ENCODE assay signal across 8 cellular contexts in genomic region chr17:17497065-17497844, GRCh38. TPM values are rescaled to one million over a fixed set of nuclear protein-coding genes. Genes with fewer than 3 reads are reported as not detected.
DNase-seq lines count a peak whose midpoint lies in the region; ATAC-seq and TF ChIP-seq lines count a peak whose summit lies in the region.

No MANE protein-coding gene starts in this region.

- H3K4me1 Mint-ChIP-seq in immature natural killer cell = peaks cover 9 to 13% of the 10 kb centered on the region in 2 donors

- H3K27ac Mint-ChIP-seq in immature natural killer cell = no peak overlapping the region

- peak; percentile 7; the same call in 1 of the 3 replicates for ATAC-seq in SK-N-SH treated with all-trans-retinoic acid at 6 μM for 48 hours
- no peak for ATAC-seq in HG02938 (IDR thresholded peaks at IDR 0.05; ENCODE audit: unreplicated experiment)
- ATAC-seq in HG02973 (IDR thresholded peaks at IDR 0.05; ENCODE audit: unreplicated experiment) = no peak

- peaks cover 3 to 8% (median 5%) of the 10 kb centered on the region in 3 donors for H3K36me3 Mint-ChIP-seq in immature natural killer cell

- no peaks in the 10 kb centered on the region for H3K9me3 Mint-ChIP-seq in immature natural killer cell

- DNase-seq in NCI-H1105 (lab: John Stamatoyannopoulos, UW) = peak; percentile 44
- no peak for DNase-seq in NCI-H1105 treated with DMSO at 0.1 percent for 48 hours (lab: John Stamatoyannopoulos, UW)
- no peak for DNase-seq in immature natural killer cell
- no peak for DNase-seq in substantia nigra (lab: John Stamatoyannopoulos, UW)
- DNase-seq in DMS 273 treated with DMSO at 0.1 percent for 48 hours (lab: John Stamatoyannopoulos, UW) = no peak

- H3K27me3 Mint-ChIP-seq in immature natural killer cell (ENCODE audit: low read depth in 3 of 3) = peaks cover 3 to 7% (median 5%) of the 10 kb centered on the region in 3 donors

- H3K27ac ChIP-seq in substantia nigra (ENCODE audit: low read depth, low read length, poor library complexity, severe bottlenecking) = peak overlapping the region; percentile 71

- H3K4me3 Mint-ChIP-seq in immature natural killer cell = peak overlapping the region; percentile 33 to 67 (median 45)

TF ChIP-seq in SK-N-SH treated with all-trans-retinoic acid at 6 μM for 48 hours, 23 proteins besides CTCF, POLR2A, EP300 and RAD21:
- TF ChIP-seq TSHZ2 (CRISPR knock-in tag; IDR thresholded peaks at IDR 0.05) (no peak), POU6F1 (CRISPR knock-in tag; IDR thresholded peaks at IDR 0.05; ENCODE audit: borderline replicate concordance, low read depth) (no peak), CSDC2 (CRISPR knock-in tag; IDR thresholded peaks at IDR 0.05) (no peak), ZNF8 (CRISPR knock-in tag; IDR thresholded peaks at IDR 0.05) (no peak), TCF4 (CRISPR knock-in tag; IDR thresholded peaks at IDR 0.05; ENCODE audit: borderline replicate concordance) (no peak), ZNF70 (CRISPR knock-in tag; IDR thresholded peaks at IDR 0.05) (no peak), ISL1 (CRISPR knock-in tag; IDR thresholded peaks at IDR 0.05) (no peak), SNAI2 (CRISPR knock-in tag; IDR thresholded peaks at IDR 0.05) (no peak), RARB (CRISPR knock-in tag; IDR thresholded peaks at IDR 0.05) (no peak), PATZ1 (CRISPR knock-in tag; IDR thresholded peaks at IDR 0.05; ENCODE audit: borderline replicate concordance) (no peak), ZNF565 (CRISPR knock-in tag; conservative IDR thresholded peaks at IDR 0.05; ENCODE audit: low read depth) (no peak), CREB5 (CRISPR knock-in tag; IDR thresholded peaks at IDR 0.05; ENCODE audit: low read depth) (no peak), OSR1 (CRISPR knock-in tag; IDR thresholded peaks at IDR 0.05) (no peak), ZFP30 (CRISPR knock-in tag; IDR thresholded peaks at IDR 0.05) (no peak), ZFP3 (CRISPR knock-in tag; IDR thresholded peaks at IDR 0.05) (no peak), GLIS3 (CRISPR knock-in tag; IDR thresholded peaks at IDR 0.05) (no peak), TOX (CRISPR knock-in tag; IDR thresholded peaks at IDR 0.05; ENCODE audit: borderline replicate concordance) (no peak), ARNTL (CRISPR knock-in tag; IDR thresholded peaks at IDR 0.05; ENCODE audit: borderline replicate concordance, low read depth) (no peak), BACH2 (CRISPR knock-in tag; IDR thresholded peaks at IDR 0.05; ENCODE audit: borderline replicate concordance) (no peak)

RNA-seq across cellular contexts. Expression of gene RASD1, which starts 1.1 kb away (rescaled TPM):
- polyA plus RNA-seq in immature natural killer cell = 1 to 10 TPM in 1 of 3 donors, under 1 TPM in 2; 0.43 to 1.2 (median 0.96) TPM

RNA-seq across cellular contexts. Expression of gene MED9, which starts 20.5 kb away (rescaled TPM):
- 10 to 100 TPM; 10.9 to 21.5 (median 14.0) TPM for polyA plus RNA-seq in immature natural killer cell
